In genomic region chr5:77851229-77852067, GRCh38 we compare ENCODE assay signal across 9 cellular contexts.
A peak's percentile ranks its signal among the peaks of the same experiment; 100 is the strongest.
DNase-seq lines count a peak whose midpoint lies in the region; ATAC-seq lines count a peak whose summit lies in the region.
"Had no signal": no experiment of that assay in that cellular context is flagged by ENCODE, and none has a peak within 500 bp of the region (broad histone marks: within the 10 kb centered on the region; RNA-seq: fewer than 3 reads in every experiment).

No MANE protein-coding gene starts in this region.

- peaks cover 2% of the 10 kb centered on the region for H3K4me1 ChIP-seq in rectal smooth muscle tissue (ENCODE audit: control insufficient read depth, insufficient read depth, low read length)

- no peaks in the 10 kb centered on the region for H3K36me3 ChIP-seq in rectal smooth muscle tissue (ENCODE audit: control insufficient read depth, insufficient read depth, low read length)

- H3K4me3 ChIP-seq in rectal smooth muscle tissue (ENCODE audit: low read length), result peak overlapping the region; percentile 84

- DNase-seq in stimulated activated CD4-positive, alpha-beta T cell treated with anti-CD3 and anti-CD28 coated beads, Interleukin-4, amount 100 ng/mL, for 1 hour, result peak; percentile 4
- DNase-seq in stimulated activated CD4-positive, alpha-beta T cell treated with anti-CD3 and anti-CD28 coated beads, Interleukin-4, amount 100 ng/mL, for 24 hours, result no peak
- DNase-seq in amygdala (lab: John Stamatoyannopoulos, UW) (peak in 29 of 56 donors; percentile 16 to 75 (median 44)), hepatic stellate cell (ENCODE audit: low spot score) (peak; percentile 52), KG1 (lab: John Stamatoyannopoulos, UW) (no peak)

- H3K9ac ChIP-seq in rectal smooth muscle tissue (ENCODE audit: low read length), result peak overlapping the region; percentile 19

- H3K27ac ChIP-seq in rectal smooth muscle tissue (ENCODE audit: low read depth, low read length), result peak overlapping the region; percentile 75
- H3K27ac ChIP-seq: epithelial cell of prostate had no signal

- H3K27me3 ChIP-seq in rectal smooth muscle tissue (ENCODE audit: control insufficient read depth, insufficient read depth, low read length), result peaks cover 6% of the 10 kb centered on the region

- ATAC-seq in HG03432 (IDR thresholded peaks at IDR 0.05; ENCODE audit: unreplicated experiment), result no peak
- no peak for ATAC-seq in HG03039 (IDR thresholded peaks at IDR 0.05; ENCODE audit: unreplicated experiment)

Comparison
In these comparisons a context has a peak if more than half of its experiments do, and no peak if none do; other contexts are left out.
1. DNase-seq: peak in stimulated activated CD4-positive, alpha-beta T cell treated with anti-CD3 and anti-CD28 coated beads, Interleukin-4, amount 100 ng/mL, for 1 hour (single experiment), amygdala (29 of 56) and hepatic stellate cell (single experiment); none in stimulated activated CD4-positive, alpha-beta T cell treated with anti-CD3 and anti-CD28 coated beads, Interleukin-4, amount 100 ng/mL, for 24 hours (single experiment) and KG1 (single experiment).